In the genomic region with DNA sequence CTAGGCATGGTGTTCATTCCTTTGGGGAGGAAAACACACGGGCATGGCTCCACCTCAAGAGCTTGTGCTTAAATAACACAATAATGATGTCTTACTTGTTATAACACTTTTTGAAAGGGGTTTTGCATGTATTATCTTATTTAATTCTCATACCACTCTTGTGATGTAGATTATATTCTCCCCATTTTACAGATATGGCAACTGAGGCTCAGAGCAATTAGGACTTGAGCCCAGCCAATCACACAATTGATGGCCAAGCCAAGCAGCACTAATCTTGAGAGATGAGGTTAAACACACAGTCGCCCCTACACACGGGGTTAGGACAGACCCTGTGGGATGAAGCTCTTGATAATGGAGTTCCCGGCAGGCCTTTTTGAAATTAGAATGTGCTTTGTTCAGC, we compare ENCODE assay signal across 21 cellular contexts. TPM values are rescaled to one million over a fixed set of nuclear protein-coding genes. Genes with fewer than 3 reads are reported as not detected.
DNase-seq lines count a peak whose midpoint lies in the region; ATAC-seq, FAIRE-seq and TF ChIP-seq lines count a peak whose summit lies in the region.
"Had no signal": no experiment of that assay in that cellular context is flagged by ENCODE, and none has a peak within 500 bp of the region (broad histone marks: within the 10 kb centered on the region; RNA-seq: fewer than 3 reads in every experiment).

No MANE protein-coding gene starts in this region.

- H2BK15ac ChIP-seq in mesenchymal stem cell (ENCODE audit: low read depth, poor library complexity, severe bottlenecking), result no peak overlapping the region

- H4K8ac ChIP-seq in mesenchymal stem cell (ENCODE audit: low read length), result no peak overlapping the region

- H3K27me3 Mint-ChIP-seq in astrocyte (ENCODE audit: low read depth, unreplicated experiment), result no peaks in the 10 kb centered on the region
- H3K27me3 Mint-ChIP-seq: CD4-positive, alpha-beta memory T cell; CD4-positive, CD25-positive, alpha-beta regulatory T cell had no signal

- H2BK5ac ChIP-seq in mesenchymal stem cell (ENCODE audit: low read depth, low read length, poor library complexity, severe bottlenecking), result no peak overlapping the region

- H3K4ac ChIP-seq in mesenchymal stem cell (ENCODE audit: low read depth in 1 of 2, low read length in 2 of 2), result no peak overlapping the region

- ATAC-seq in upper lobe of left lung (ENCODE audit: low FRiP score in 2 of 2), result no peak

- no peaks in the 10 kb centered on the region for H3K9me3 Mint-ChIP-seq in astrocyte (ENCODE audit: unreplicated experiment)
- H3K9me3 Mint-ChIP-seq: CD4-positive, alpha-beta memory T cell; CD4-positive, CD25-positive, alpha-beta regulatory T cell; CD8-positive, alpha-beta memory T cell had no signal

- H4K91ac ChIP-seq in mesenchymal stem cell (ENCODE audit: low read length), result no peak overlapping the region

- no peak overlapping the region for H3K23ac ChIP-seq in mesenchymal stem cell (ENCODE audit: low read length in 2 of 2)

- WGBS in mesenchymal stem cell, result 81% methylated on average over 3 of the region's 4 CpGs
- WGBS in upper lobe of left lung, 2 donors, result 78 to 85% methylated on average over 1 to 3 of the region's 4 CpGs
- 71 to 76% methylated on average over 4 of the region's 4 CpGs for WGBS in GM23248 (ENCODE audit: low coverage in 1 of 2, low lambda C conversion rate in 2 of 2, missing lambda C conversion rate in 2 of 2), 2 experiments

- no peak overlapping the region for H2BK120ac ChIP-seq in mesenchymal stem cell (ENCODE audit: low read depth, low read length)

- DNase-seq in adipocyte (ENCODE audit: low read depth), result no peak
- DNase-seq in astrocyte (ENCODE audit: low read depth), result no peak
- no peak for DNase-seq in mesenchymal stem cell
- DNase-seq in upper lobe of left lung, result no peak
- no peak for DNase-seq in amniotic stem cell (lab: John Stamatoyannopoulos, UW)
- DNase-seq in GM23248, result no peak
- DNase-seq: 8988T, COR-L47, DMS 273 treated with DMSO at 0.1 percent for 48 hours, DMS153, DMS79, GDM1 had no signal

- no peak overlapping the region for H3K27ac Mint-ChIP-seq in astrocyte (ENCODE audit: unreplicated experiment)
- H3K27ac Mint-ChIP-seq: CD14-positive monocyte had no signal

- no peaks in the 10 kb centered on the region for H3K79me2 ChIP-seq in astrocyte (ENCODE audit: insufficient read depth, low read length)
- no peaks in the 10 kb centered on the region for H3K79me2 ChIP-seq in GM23248 (ENCODE audit: insufficient read depth)

- H3K4me1 Mint-ChIP-seq in astrocyte (ENCODE audit: low read depth, unreplicated experiment), result no peaks in the 10 kb centered on the region

- H3K4me2 ChIP-seq in astrocyte (ENCODE audit: low read length), result no peak overlapping the region
- H3K4me2 ChIP-seq in mesenchymal stem cell (ENCODE audit: low read length, poor library complexity, severe bottlenecking), result no peak overlapping the region
- no peak overlapping the region for H3K4me2 ChIP-seq in GM23248 (ENCODE audit: unreplicated experiment)
- H3K4me2 ChIP-seq: BLaER1 had no signal

- H3K18ac ChIP-seq in mesenchymal stem cell (ENCODE audit: low read depth in 1 of 2, low read length in 2 of 2), result no peak overlapping the region

- H3K36me3 Mint-ChIP-seq in astrocyte (ENCODE audit: low read depth, unreplicated experiment), result peaks cover 15% of the 10 kb centered on the region
- H3K36me3 Mint-ChIP-seq: CD4-positive, CD25-positive, alpha-beta regulatory T cell had no signal

- no peaks in the 10 kb centered on the region for H3K9me2 ChIP-seq in GM23248 (ENCODE audit: insufficient read depth)

- H3K14ac ChIP-seq in mesenchymal stem cell (ENCODE audit: low read length in 2 of 2), result no peak overlapping the region

- H3K27ac ChIP-seq in astrocyte (ENCODE audit: low read depth, low read length) (no peak overlapping the region), mesenchymal stem cell (ENCODE audit: low read length, poor library complexity, severe bottlenecking) (no peak overlapping the region), upper lobe of left lung (no peak overlapping the region), GM23248 (no peak overlapping the region)
- H3K27ac ChIP-seq: BLaER1 had no signal

- H3K4me3 Mint-ChIP-seq in astrocyte (ENCODE audit: unreplicated experiment), result no peak overlapping the region
- H3K4me3 Mint-ChIP-seq: CD14-positive monocyte; CD4-positive, alpha-beta memory T cell; CD4-positive, CD25-positive, alpha-beta regulatory T cell; CD8-positive, alpha-beta memory T cell had no signal

- peak; percentile 72 for FAIRE-seq in astrocyte (lab: Jason Lieb, UNC)
- FAIRE-seq: A204.1, GM12892 had no signal

- no peaks in the 10 kb centered on the region for H3F3A ChIP-seq in GM23248 (ENCODE audit: insufficient read depth)

- TF ChIP-seq POLR2A in upper lobe of left lung (IDR thresholded peaks at IDR 0.05), result no peak

- H4K20me1 ChIP-seq in astrocyte (ENCODE audit: insufficient read depth, low read length) (no peaks in the 10 kb centered on the region), GM23248 (ENCODE audit: insufficient read depth) (no peaks in the 10 kb centered on the region)

- H2BK12ac ChIP-seq in mesenchymal stem cell (ENCODE audit: low read length in 2 of 2), result no peak overlapping the region

- H3K36me3 ChIP-seq in adipocyte (ENCODE audit: control insufficient read depth, insufficient read depth, low read length, severe bottlenecking) (peaks cover 16% of the 10 kb centered on the region), astrocyte (ENCODE audit: insufficient read depth, low read length) (no peaks in the 10 kb centered on the region), mesenchymal stem cell (ENCODE audit: control insufficient read depth in 1 of 2, insufficient read depth in 2 of 2, low read depth in 1 of 2, low read length in 2 of 2) (peaks cover 47 to 58% of the 10 kb centered on the region in 2 experiments), upper lobe of left lung (peaks cover 0 to 49% (median 9%) of the 10 kb centered on the region in 4 donors), GM23248 (ENCODE audit: low read depth) (no peaks in the 10 kb centered on the region)
- H3K36me3 ChIP-seq: BE2C had no signal

- H3K27me3 ChIP-seq in adipocyte (replicated peaks; ENCODE audit: control insufficient read depth, insufficient read depth, low read length), result peaks cover 6% of the 10 kb centered on the region
- H3K27me3 ChIP-seq in astrocyte (ENCODE audit: insufficient read depth, low read length), result no peaks in the 10 kb centered on the region
- H3K27me3 ChIP-seq in mesenchymal stem cell (ENCODE audit: control insufficient read depth in 1 of 2, insufficient read depth in 1 of 2, low read length in 2 of 2), result peaks cover 0 to 6% of the 10 kb centered on the region in 2 experiments
- no peaks in the 10 kb centered on the region for H3K27me3 ChIP-seq in upper lobe of left lung
- no peaks in the 10 kb centered on the region for H3K27me3 ChIP-seq in GM23248 (replicated peaks; ENCODE audit: insufficient read depth)
- H3K27me3 ChIP-seq: BE2C had no signal

- TF ChIP-seq CTCF in astrocyte (IDR thresholded peaks at IDR 0.05; ENCODE audit: insufficient read depth, low read depth, low read length) (no peak), upper lobe of left lung (IDR thresholded peaks at IDR 0.05) (no peak)

- in situ Hi-C loops in GM23248 (cut with MboI), result no loop called here

- H3K9ac ChIP-seq in adipocyte (ENCODE audit: low read length) (peak overlapping the region; percentile 14), astrocyte (ENCODE audit: low read length) (no peak overlapping the region), mesenchymal stem cell (ENCODE audit: low read length) (peak overlapping the region; percentile 63), GM23248 (no peak overlapping the region)
- H3K9ac ChIP-seq: BLaER1 had no signal

- H3K9me3 ChIP-seq in adipocyte (ENCODE audit: control insufficient read depth, low read length), result peaks cover 4% of the 10 kb centered on the region
- no peaks in the 10 kb centered on the region for H3K9me3 ChIP-seq in astrocyte (ENCODE audit: insufficient read depth, low read depth, low read length)
- H3K9me3 ChIP-seq in mesenchymal stem cell (ENCODE audit: control insufficient read depth, low read length), result no peaks in the 10 kb centered on the region
- no peaks in the 10 kb centered on the region for H3K9me3 ChIP-seq in upper lobe of left lung
- H3K9me3 ChIP-seq in GM23248 (ENCODE audit: low read depth), result no peaks in the 10 kb centered on the region
- H3K9me3 ChIP-seq: BE2C, BLaER1 had no signal

- H2AFZ ChIP-seq in astrocyte (ENCODE audit: low read depth, low read length), result no peak overlapping the region
- H2AFZ ChIP-seq in mesenchymal stem cell (ENCODE audit: low read depth, low read length), result no peak overlapping the region
- H2AFZ ChIP-seq in GM23248, result no peak overlapping the region

- no peaks in the 10 kb centered on the region for H3K4me1 ChIP-seq in adipocyte (ENCODE audit: control insufficient read depth, insufficient read depth, low read length)
- H3K4me1 ChIP-seq in astrocyte (ENCODE audit: insufficient read depth, low read length), result no peaks in the 10 kb centered on the region
- peaks cover 3% of the 10 kb centered on the region for H3K4me1 ChIP-seq in mesenchymal stem cell (ENCODE audit: control insufficient read depth, insufficient read depth, low read depth, low read length)
- H3K4me1 ChIP-seq in upper lobe of left lung, result peaks cover 0 to 6% (median 2%) of the 10 kb centered on the region in 4 donors
- H3K4me1 ChIP-seq in GM23248 (ENCODE audit: insufficient read depth), result no peaks in the 10 kb centered on the region
- H3K4me1 ChIP-seq: BE2C had no signal

- no peak overlapping the region for H3K4me3 ChIP-seq in adipocyte (ENCODE audit: low read length)
- H3K4me3 ChIP-seq in astrocyte (ENCODE audit: insufficient read depth, low read depth, low read length), result no peak overlapping the region
- no peak overlapping the region for H3K4me3 ChIP-seq in mesenchymal stem cell (ENCODE audit: insufficient read depth in 1 of 2, low read depth in 1 of 2, low read length in 2 of 2)
- H3K4me3 ChIP-seq in upper lobe of left lung, result no peak overlapping the region
- H3K4me3 ChIP-seq in GM23248, result no peak overlapping the region
- H3K4me3 ChIP-seq: BLaER1, GM12878 had no signal

- TF ChIP-seq EP300 in upper lobe of left lung (IDR thresholded peaks at IDR 0.05), result no peak

- peaks cover 2% of the 10 kb centered on the region for H3K79me1 ChIP-seq in mesenchymal stem cell (replicated peaks; ENCODE audit: low read length, poor library complexity, severe bottlenecking)

- no peak overlapping the region for H2AK5ac ChIP-seq in mesenchymal stem cell (ENCODE audit: low read length, severe bottlenecking)

RNA-seq across cellular contexts. Expression of a gene that starts 45.1 kb away (rescaled TPM):
- total RNA-seq in astrocyte (20.0 and 22.3 TPM in 2 replicates), upper lobe of left lung (10 to 100 TPM in 4 of 6 donors, 1 to 10 TPM in 2; 3.2 to 21.4 (median 11.2) TPM)
- 6.8 TPM for polyA plus RNA-seq in mesenchymal stem cell (2013, experiment 1 of 2)
- polyA plus RNA-seq in mesenchymal stem cell (2013, experiment 2 of 2), result 6.1 TPM
- total RNA-seq in GM23248 (2014; rRNA removed; shearing (Covaris generic)), result 0.38 and 1.7 TPM in 2 replicates
- polyA plus RNA-seq in GM23248 (2016; fragmentation: Nextera tagmentation; extraction: Ambion mirVana), result 4.4 and 6.0 TPM in 2 replicates

Comparison
In these comparisons a context has a peak if more than half of its experiments do, and no peak if none do; other contexts are left out.
1. H3K9ac ChIP-seq: peak in adipocyte (single experiment) and mesenchymal stem cell (single experiment); none in astrocyte (single experiment) and GM23248 (single experiment).